ENCODE assay signal across 9 cellular contexts in genomic region chr20:36468149-36469000, GRCh38.
A peak's percentile ranks its signal among the peaks of the same experiment; 100 is the strongest.
DNase-seq lines count a peak whose midpoint lies in the region; ATAC-seq, FAIRE-seq and TF ChIP-seq lines count a peak whose summit lies in the region.
"Had no signal": no experiment of that assay in that cellular context is flagged by ENCODE, and none has a peak within 500 bp of the region (broad histone marks: within the 10 kb centered on the region; RNA-seq: fewer than 3 reads in every experiment).

No MANE protein-coding gene starts in this region.

- H3K27me3 ChIP-seq in GM12878 (replicated peaks in 1 of 2; ENCODE audit: control insufficient read depth in 2 of 2, insufficient read depth in 2 of 2, low read length in 1 of 2) (no peaks in the 10 kb centered on the region), mucosa of rectum (ENCODE audit: control insufficient read depth in 2 of 2, insufficient read depth in 2 of 2, low read length in 2 of 2) (no peaks in the 10 kb centered on the region), aorta (ENCODE audit: control insufficient read depth in 1 of 2, insufficient read depth in 2 of 2, low read length in 1 of 2) (no peaks in the 10 kb centered on the region)

- H3K9ac ChIP-seq in GM12878 (ENCODE audit: control insufficient read depth, insufficient read depth, low read length) (peak overlapping the region; percentile 63; the same call in 1 of the 2 replicates), mucosa of rectum (ENCODE audit: low read depth in 1 of 2, low read length in 2 of 2) (no peak overlapping the region)

- H3K79me2 ChIP-seq in GM12878 (ENCODE audit: control insufficient read depth, insufficient read depth, low read length): peaks cover 76% of the 10 kb centered on the region

- H2AFZ ChIP-seq in GM12878 (ENCODE audit: control insufficient read depth, low read depth, low read length): no peak overlapping the region

- H3K9me3 ChIP-seq in GM12878 (replicated peaks; ENCODE audit: control insufficient read depth, insufficient read depth, low read length) (no peaks in the 10 kb centered on the region), mucosa of rectum (ENCODE audit: control insufficient read depth in 2 of 2, low read length in 2 of 2) (no peaks in the 10 kb centered on the region), aorta (ENCODE audit: control insufficient read depth, low read length) (no peaks in the 10 kb centered on the region)

- no peak overlapping the region for H3K27ac Mint-ChIP-seq in activated naive CD4-positive, alpha-beta T cell treated with anti-CD3 and anti-CD28 coated beads, Interleukin-2, amount 50 U/mL, for 24 hours
- H3K27ac Mint-ChIP-seq in activated naive CD4-positive, alpha-beta T cell treated with anti-CD3 and anti-CD28 coated beads, Interleukin-2, amount 50 U/mL, for 72 hours: peak overlapping the region in 1 of 2 donors; percentile 22

- no TSS peak for BruUV-seq in GM12878 (replicated peaks; lab: Mats Ljungman, UMichigan)

- H3K4me2 ChIP-seq in GM12878 (ENCODE audit: control insufficient read depth, insufficient read depth): peak overlapping the region; percentile 90

- peaks cover 86% of the 10 kb centered on the region for H3K4me1 Mint-ChIP-seq in activated naive CD4-positive, alpha-beta T cell treated with anti-CD3 and anti-CD28 coated beads, Interleukin-2, amount 50 U/mL, for 24 hours

- H4K20me1 ChIP-seq in GM12878 (ENCODE audit: control insufficient read depth, insufficient read depth): no peaks in the 10 kb centered on the region

- peak overlapping the region; percentile 23 for H3K4me3 ChIP-seq in GM12878
- H3K4me3 ChIP-seq in mucosa of rectum (ENCODE audit: low read length in 2 of 2): no peak overlapping the region
- no peak overlapping the region for H3K4me3 ChIP-seq in aorta (ENCODE audit: low read length in 2 of 2)

- 98% methylated on average over 10 of the region's 10 CpGs for WGBS in GM12878 (ENCODE audit: insufficient coverage, insufficient replicate concordance, low lambda C conversion rate, missing lambda C conversion rate)
- WGBS in aorta, 2 donors: 6 to 7% methylated on average over 10 of the region's 10 CpGs

- no peak for TF ChIP-seq RAD21 in GM12878 (IDR thresholded peaks at IDR 0.05; ENCODE audit: insufficient read depth, low read depth, low read length)

- peak overlapping the region; percentile 88 for H3K27ac ChIP-seq in GM12878 (ENCODE audit: control insufficient read depth, insufficient read depth)
- peak overlapping the region; percentile 18 to 49 for H3K27ac ChIP-seq in mucosa of rectum (ENCODE audit: low read depth in 2 of 2, low read length in 2 of 2)
- H3K27ac ChIP-seq in aorta (ENCODE audit: low read depth in 1 of 2, low read length in 2 of 2): peak overlapping the region in 1 of 2 donors; percentile 82

- TF ChIP-seq CTCF in GM12878 (IDR thresholded peaks at IDR 0.05 in 2 of 3, conservative IDR thresholded peaks at IDR 0.05 in 1 of 3; ENCODE audit: control insufficient read depth in 2 of 3, extremely low read depth in 1 of 3, insufficient read depth in 1 of 3, low read depth in 3 of 3, low read length in 3 of 3): no peak

- H3K4me3 Mint-ChIP-seq in activated naive CD4-positive, alpha-beta T cell treated with anti-CD3 and anti-CD28 coated beads, Interleukin-2, amount 50 U/mL, for 24 hours: peak overlapping the region; percentile 9

- POLR2A ChIA-PET in GM12878 (lab: Charles Lee): interaction anchor here (0.9 kb wide), 1 partner anchor 126 kb away, joined by 5 read pairs; no protein-coding TSS in a partner anchor

- no peaks in the 10 kb centered on the region for H3K27me3 Mint-ChIP-seq in activated naive CD4-positive, alpha-beta T cell treated with anti-CD3 and anti-CD28 coated beads, Interleukin-2, amount 50 U/mL, for 24 hours
- H3K27me3 Mint-ChIP-seq: activated naive CD8-positive, alpha-beta T cell treated with anti-CD3 and anti-CD28 coated beads, Interleukin-2, amount 10 ng/mL, durations not matched to agents 7 days and 5 days had no signal

- no peak for TF ChIP-seq EP300 in GM12878 (IDR thresholded peaks at IDR 0.05; ENCODE audit: borderline replicate concordance in 1 of 2, control insufficient read depth in 1 of 2, low read depth in 2 of 2, low read length in 2 of 2)

- intact Hi-C loops in GM12878 (cut with micrococcal nuclease; ENCODE audit: unreplicated experiment): loop anchor here (10.0 kb wide), 3 partner anchors 106 to 376 kb away; partner anchors contain the start of gene TGIF2
- intact Hi-C loops in aorta (cut with DNase I): loop anchor here in 1 of 2 donors (10.0 kb wide), 1 partner anchor 396 kb away; a partner anchor contains a TSS

- H3K9me3 Mint-ChIP-seq in activated naive CD4-positive, alpha-beta T cell treated with anti-CD3 and anti-CD28 coated beads, Interleukin-2, amount 50 U/mL, for 24 hours: no peaks in the 10 kb centered on the region
- H3K9me3 Mint-ChIP-seq in activated naive CD4-positive, alpha-beta T cell treated with anti-CD3 and anti-CD28 coated beads, Interleukin-2, amount 50 U/mL, for 72 hours: no peaks in the 10 kb centered on the region
- H3K9me3 Mint-ChIP-seq: activated naive CD8-positive, alpha-beta T cell treated with anti-CD3 and anti-CD28 coated beads, Interleukin-2, amount 10 ng/mL, durations not matched to agents 7 days and 5 days had no signal

- SMC1A ChIA-PET in GM12878 (lab: Charles Lee; ENCODE audit: uncharacterized antibody, unreplicated experiment): no interaction called here

- DNase-seq in activated naive CD4-positive, alpha-beta T cell treated with anti-CD3 and anti-CD28 coated beads, Interleukin-2, amount 50 U/mL, for 72 hours (ENCODE audit: low spot score in 2 of 2): no peak
- DNase-seq in GM12878 (ENCODE audit: low read depth, low spot score): no peak
- peak in 1 of 2 donors; percentile 63 for DNase-seq in aorta
- DNase-seq in activated effector memory CD4-positive, alpha-beta T cell treated with Interleukin-2 at 50 U/mL for 16 hours: no peak
- DNase-seq in activated T-cell treated with anti-CD3 and anti-CD28 coated beads for 4 hours: no peak

- H3K4me1 ChIP-seq in GM12878 (ENCODE audit: control insufficient read depth, insufficient read depth, low read length) (peaks cover 70% of the 10 kb centered on the region), mucosa of rectum (ENCODE audit: control insufficient read depth in 2 of 2, insufficient read depth in 2 of 2, low read length in 2 of 2) (peaks cover 65 to 67% of the 10 kb centered on the region in 2 donors), aorta (ENCODE audit: control insufficient read depth in 1 of 2, insufficient read depth in 2 of 2, low read length in 2 of 2) (peaks cover 4 to 5% of the 10 kb centered on the region in 2 donors)

- RAD21 ChIA-PET in GM12878 (lab: Charles Lee; ENCODE audit: unreplicated experiment): interaction anchor here (0.6 kb wide), 1 partner anchor 368 kb away, joined by 3 read pairs; no protein-coding TSS in a partner anchor

- CTCF ChIA-PET in GM12878 (lab: Yijun Ruan, JAX): interaction anchor here (0.6 to 0.8 kb wide), 2 partner anchors 130 to 419 kb away, joined by 3 read pairs; no protein-coding TSS in a partner anchor

- H3K36me3 ChIP-seq in GM12878 (ENCODE audit: control insufficient read depth in 2 of 2, insufficient read depth in 2 of 2, low read length in 1 of 2) (peaks cover 0 to 2% of the 10 kb centered on the region in 2 experiments; a peak in 1 of 4 replicates), mucosa of rectum (ENCODE audit: control insufficient read depth in 2 of 2, insufficient read depth in 2 of 2, low read length in 2 of 2) (no peaks in the 10 kb centered on the region), aorta (ENCODE audit: control insufficient read depth in 1 of 2, insufficient read depth in 2 of 2, low read length in 1 of 2) (no peaks in the 10 kb centered on the region)

- no peaks in the 10 kb centered on the region for H3K36me3 Mint-ChIP-seq in activated naive CD4-positive, alpha-beta T cell treated with anti-CD3 and anti-CD28 coated beads, Interleukin-2, amount 50 U/mL, for 24 hours
- H3K36me3 Mint-ChIP-seq in activated naive CD4-positive, alpha-beta T cell treated with anti-CD3 and anti-CD28 coated beads, Interleukin-2, amount 50 U/mL, for 72 hours: no peaks in the 10 kb centered on the region
- H3K36me3 Mint-ChIP-seq: activated naive CD8-positive, alpha-beta T cell treated with anti-CD3 and anti-CD28 coated beads, Interleukin-2, amount 10 ng/mL, durations not matched to agents 7 days and 5 days had no signal

- no peak for FAIRE-seq in GM12878 (lab: Jason Lieb, UNC)

- TF ChIP-seq POLR2A in GM12878 (IDR thresholded peaks at IDR 0.05; ENCODE audit: low read depth, low read length): no peak

- in situ Hi-C loops in GM12878 (cut with MboI): no loop called here

- no peak for ATAC-seq in activated naive CD4-positive, alpha-beta T cell treated with anti-CD3 and anti-CD28 coated beads, Interleukin-2, amount 50 U/mL, for 72 hours
- ATAC-seq in GM12878 (peak; percentile 13; the same call in 2 of the 3 replicates), aorta (ENCODE audit: low FRiP score) (peak; percentile 46), GM18520 (IDR thresholded peaks at IDR 0.05; ENCODE audit: unreplicated experiment) (no peak)

TF ChIP-seq in GM12878, 131 proteins besides CTCF, POLR2A, EP300 and RAD21 (continues in another document):
- TF ChIP-seq PBX3 (IDR thresholded peaks at IDR 0.05; ENCODE audit: insufficient replicate concordance, low read depth, low read length): peak; percentile 1
- no peak for TF ChIP-seq ATF3 (IDR thresholded peaks at IDR 0.05; ENCODE audit: borderline replicate concordance, extremely low read depth, low read depth, low read length)

Comparison
In these comparisons a context has a peak if more than half of its experiments do, and no peak if none do; other contexts are left out.
1. ATAC-seq: peak in GM12878 (single experiment) and aorta (single experiment); none in activated naive CD4-positive, alpha-beta T cell treated with anti-CD3 and anti-CD28 coated beads, Interleukin-2, amount 50 U/mL, for 72 hours (0 of 2) and GM18520 (single experiment).